Comparison of ENCODE assay signal across 14 cellular contexts in the genomic region with DNA sequence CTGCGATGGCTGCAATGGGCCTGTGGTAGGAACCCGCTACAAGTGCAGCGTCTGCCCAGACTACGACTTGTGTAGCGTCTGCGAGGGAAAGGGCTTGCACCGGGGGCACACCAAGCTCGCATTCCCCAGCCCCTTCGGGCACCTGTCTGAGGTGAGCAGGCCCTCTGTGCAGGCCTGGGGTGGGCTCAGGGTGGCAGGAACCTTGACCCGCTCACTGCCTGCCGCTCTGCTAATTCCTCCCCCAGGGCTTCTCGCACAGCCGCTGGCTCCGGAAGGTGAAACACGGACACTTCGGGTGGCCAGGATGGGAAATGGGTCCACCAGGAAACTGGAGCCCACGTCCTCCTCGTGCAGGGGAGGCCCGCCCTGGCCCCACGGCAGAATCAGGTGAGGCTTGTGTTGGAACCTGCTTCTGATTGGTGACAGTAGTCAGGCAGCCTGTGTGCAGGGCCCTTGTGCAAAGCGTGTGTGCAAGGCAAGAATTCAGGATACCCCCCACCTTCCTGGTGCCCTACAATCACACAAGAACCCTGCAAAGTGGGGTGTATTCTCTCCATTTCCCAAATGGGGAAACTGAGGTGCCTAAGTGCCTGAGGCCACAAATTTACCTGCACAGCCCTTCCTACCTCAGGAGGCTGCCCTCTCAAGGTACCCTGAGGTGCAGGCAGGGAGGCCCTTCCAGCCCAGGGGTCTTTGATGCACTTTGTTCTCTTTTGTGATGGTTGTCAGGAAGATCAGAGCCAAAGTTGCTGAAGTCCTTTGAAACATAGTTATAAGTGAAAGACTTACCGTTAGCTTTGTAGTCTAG. TPM values are rescaled to one million over a fixed set of nuclear protein-coding genes. Genes with fewer than 3 reads are reported as not detected.
DNase-seq lines count a peak whose midpoint lies in the region; ATAC-seq and TF ChIP-seq lines count a peak whose summit lies in the region.
"Had no signal": no experiment of that assay in that cellular context is flagged by ENCODE, and none has a peak within 500 bp of the region (broad histone marks: within the 10 kb centered on the region; RNA-seq: fewer than 3 reads in every experiment).

No MANE protein-coding gene starts in this region.

- no peaks in the 10 kb centered on the region for H3K27me3 ChIP-seq in thoracic aorta (replicated peaks; ENCODE audit: insufficient read depth)
- H3K27me3 ChIP-seq: ovary had no signal

- peaks cover 64% of the 10 kb centered on the region for H3K36me3 ChIP-seq in thoracic aorta
- H3K36me3 ChIP-seq: ovary had no signal

- no peak for ATAC-seq in activated naive CD4-positive, alpha-beta T cell treated with anti-CD3 and anti-CD28 coated beads, Interleukin-2, amount 50 U/mL, for 72 hours
- ATAC-seq in thoracic aorta (ENCODE audit: insufficient number of reproducible peaks, low FRiP score, low read depth): no peak

- H3K27ac Mint-ChIP-seq in activated naive CD4-positive, alpha-beta T cell treated with anti-CD3 and anti-CD28 coated beads, Interleukin-2, amount 50 U/mL, for 72 hours: peak overlapping the region; percentile 6 to 41

- no peak for DNase-seq in activated naive CD4-positive, alpha-beta T cell treated with anti-CD3 and anti-CD28 coated beads, Interleukin-2, amount 50 U/mL, for 72 hours (ENCODE audit: low spot score in 2 of 2)
- no peak for DNase-seq in activated naive CD4-positive, alpha-beta T cell (lab: John Stamatoyannopoulos, UW)
- no peak for DNase-seq in fibroblast of pulmonary artery (ENCODE audit: low read depth)
- DNase-seq in thoracic aorta (ENCODE audit: low spot score): no peak
- no peak for DNase-seq in kidney tubule cell (ENCODE audit: low spot score)
- DNase-seq in inferior parietal cortex (ENCODE audit: extremely low spot score): no peak
- DNase-seq: activated CD4-positive, alpha-beta T cell treated with anti-CD3 and anti-CD28 coated beads for 1 hour; GM23248; islet precursor cell; NCI-H345; SHP77 treated with DMSO at 0.1 percent for 48 hours had no signal

- H3K9me3 Mint-ChIP-seq in activated naive CD4-positive, alpha-beta T cell treated with anti-CD3 and anti-CD28 coated beads, Interleukin-2, amount 50 U/mL, for 72 hours: no peaks in the 10 kb centered on the region
- H3K9me3 Mint-ChIP-seq: activated naive CD4-positive, alpha-beta T cell treated with anti-CD3 and anti-CD28 coated beads, Interleukin-2, amount 50 U/mL, for 24 hours had no signal

- no peaks in the 10 kb centered on the region for H3K9me3 ChIP-seq in thoracic aorta
- H3K9me3 ChIP-seq: ovary had no signal

- peaks cover 42 to 76% of the 10 kb centered on the region in 2 donors for H3K4me1 ChIP-seq in thoracic aorta (ENCODE audit: control insufficient read depth in 1 of 2, low read depth in 2 of 2)

- peak overlapping the region in 1 of 2 donors; percentile 38 for H3K27ac ChIP-seq in thoracic aorta
- H3K27ac ChIP-seq: GM23248, ovary had no signal

- H3K36me3 Mint-ChIP-seq in activated naive CD4-positive, alpha-beta T cell treated with anti-CD3 and anti-CD28 coated beads, Interleukin-2, amount 50 U/mL, for 72 hours: peaks cover 33 to 35% of the 10 kb centered on the region in 2 donors

- TF ChIP-seq CTCF in fibroblast of pulmonary artery (IDR thresholded peaks at IDR 0.05; ENCODE audit: low read length, missing control alignments) (no peak), thoracic aorta (IDR thresholded peaks at IDR 0.05) (no peak)

- H3K4me3 ChIP-seq in fibroblast of pulmonary artery (replicated peaks; ENCODE audit: low read depth, low read length): peak overlapping the region; percentile 86
- peak overlapping the region; percentile 99 for H3K4me3 ChIP-seq in thoracic aorta
- H3K4me3 ChIP-seq: GM23248, ovary had no signal

RNA-seq across cellular contexts. Expression of a gene that starts 3.4 kb away (rescaled TPM):
- total RNA-seq in activated naive CD4-positive, alpha-beta T cell treated with anti-CD3 and anti-CD28 coated beads, Interleukin-2, amount 50 U/mL, for 72 hours: 100 to 1,000 TPM; 120 to 163 TPM
- 100 to 1,000 TPM; 375 to 469 TPM for total RNA-seq in thoracic aorta

RNA-seq across cellular contexts. Expression of a gene that starts 17.5 kb away (rescaled TPM):
- total RNA-seq in activated naive CD4-positive, alpha-beta T cell treated with anti-CD3 and anti-CD28 coated beads, Interleukin-2, amount 50 U/mL, for 72 hours: 10 to 100 TPM; 23.7 to 87.6 TPM
- total RNA-seq in thoracic aorta: 10 to 100 TPM; 66.5 to 87.7 TPM

RNA-seq across cellular contexts. Expression of a gene that starts 30.4 kb away (rescaled TPM):
- total RNA-seq in activated naive CD4-positive, alpha-beta T cell treated with anti-CD3 and anti-CD28 coated beads, Interleukin-2, amount 50 U/mL, for 72 hours: 1 to 10 TPM in 1 of 2 donors, under 1 TPM in 1; 0.52 to 1.1 TPM
- total RNA-seq in thoracic aorta: 1 to 10 TPM; 4.9 to 6.6 TPM
- total RNA-seq: LHCN-M2 had no signal

RNA-seq across cellular contexts. Expression of a gene that starts 34.5 kb away (rescaled TPM):
- total RNA-seq in activated naive CD4-positive, alpha-beta T cell treated with anti-CD3 and anti-CD28 coated beads, Interleukin-2, amount 50 U/mL, for 72 hours: 10 to 100 TPM; 15.0 to 25.1 TPM
- 10 to 100 TPM; 46.2 to 54.2 TPM for total RNA-seq in thoracic aorta
